ENCODE assay signal across 21 cellular contexts in genomic region chr18:37575646-37576045, GRCh38. TPM values are rescaled to one million over a fixed set of nuclear protein-coding genes. Genes with fewer than 3 reads are reported as not detected.
DNase-seq lines count a peak whose midpoint lies in the region; ATAC-seq and TF ChIP-seq lines count a peak whose summit lies in the region.
"Had no signal": no experiment of that assay in that cellular context is flagged by ENCODE, and none has a peak within 500 bp of the region (broad histone marks: within the 10 kb centered on the region; RNA-seq: fewer than 3 reads in every experiment).

No MANE protein-coding gene starts in this region.

- H3K27ac Mint-ChIP-seq in CD14-positive monocyte: peak overlapping the region in 1 of 7 donors; percentile 27
- H3K27ac Mint-ChIP-seq: HFFc6 had no signal

- intact Hi-C loops in CD14-positive monocyte (cut with micrococcal nuclease): no loop called here
- intact Hi-C loops in transverse colon (cut with DNase I; ENCODE audit: low total_unique reads): no loop called here

- H3K27me3 ChIP-seq in BE2C (no peaks in the 10 kb centered on the region), transverse colon (peaks cover 29% of the 10 kb centered on the region)
- H3K27me3 ChIP-seq: MG63 had no signal

- H3K4me3 Mint-ChIP-seq in CD14-positive monocyte: no peak overlapping the region
- H3K4me3 Mint-ChIP-seq: HFFc6 had no signal

- H3K27ac ChIP-seq in transverse colon: no peak overlapping the region

- H3K4me3 ChIP-seq in BE2C (ENCODE audit: low read depth, low read length): no peak overlapping the region
- no peak overlapping the region for H3K4me3 ChIP-seq in transverse colon
- H3K4me3 ChIP-seq: MG63 had no signal

- peaks cover 0 to 5% (median 0%) of the 10 kb centered on the region in 7 donors for H3K9me3 Mint-ChIP-seq in CD14-positive monocyte
- H3K9me3 Mint-ChIP-seq: HFFc6 had no signal

- TF ChIP-seq EP300 in transverse colon (IDR thresholded peaks at IDR 0.05; ENCODE audit: low read depth): no peak

- WGBS in transverse colon (ENCODE audit: low coverage in 1 of 2), 2 donors: 82 to 83% methylated on average over 3 to 10 of the region's 10 CpGs

- TF ChIP-seq POLR2A in transverse colon (IDR thresholded peaks at IDR 0.05): no peak

- H3K9me3 ChIP-seq in BE2C (no peaks in the 10 kb centered on the region), transverse colon (no peaks in the 10 kb centered on the region)
- H3K9me3 ChIP-seq: Caco-2, MG63, SK-N-SH had no signal

- ATAC-seq in HG03442 (IDR thresholded peaks at IDR 0.05; ENCODE audit: unreplicated experiment): no peak
- no peak for ATAC-seq in GM19324 (IDR thresholded peaks at IDR 0.05; ENCODE audit: low FRiP score, unreplicated experiment)
- ATAC-seq: Right ventricle myocardium inferior had no signal

- peak; percentile 66 for DNase-seq in BE2C
- peak; percentile 86 for DNase-seq in NCI-H1092 treated with DMSO at 0.1 percent for 48 hours (lab: John Stamatoyannopoulos, UW)
- peak; percentile 93 for DNase-seq in NCI-H2227 (lab: John Stamatoyannopoulos, UW; ENCODE audit: unreplicated experiment)
- DNase-seq in SK-N-DZ (ENCODE audit: low spot score): peak; percentile 65
- no peak for DNase-seq in CD14-positive monocyte (ENCODE audit: low spot score)
- no peak for DNase-seq in transverse colon
- DNase-seq: C1 segment of cervical spinal cord, Caco-2, GOT3, HFFc6, KG1, MG63, NCI-H1694 treated with DMSO at 0.1 percent for 48 hours, NCI-H2171, NCI-H510A, SK-N-SH, T-helper 1 cell had no signal

- H3K4me1 Mint-ChIP-seq in CD14-positive monocyte: no peaks in the 10 kb centered on the region

- TF ChIP-seq CTCF in BE2C (IDR thresholded peaks at IDR 0.05; ENCODE audit: low read depth, low read length) (no peak), CD14-positive monocyte (IDR thresholded peaks at IDR 0.05) (no peak), transverse colon (IDR thresholded peaks at IDR 0.05) (no peak)

- no peaks in the 10 kb centered on the region for H3K36me3 ChIP-seq in BE2C
- no peaks in the 10 kb centered on the region for H3K36me3 ChIP-seq in transverse colon
- H3K36me3 ChIP-seq: MG63 had no signal

- H3K4me1 ChIP-seq in BE2C (peaks cover 8% of the 10 kb centered on the region), transverse colon (no peaks in the 10 kb centered on the region)
- H3K4me1 ChIP-seq: Caco-2 had no signal

- peaks cover 4 to 17% (median 10%) of the 10 kb centered on the region in 3 donors for H3K27me3 Mint-ChIP-seq in CD14-positive monocyte (ENCODE audit: low read depth in 3 of 3)

- H3K36me3 Mint-ChIP-seq in CD14-positive monocyte: no peaks in the 10 kb centered on the region

- in situ Hi-C loops in transverse colon (cut with MboI; ENCODE audit: low pct_ligation_motif_present in 1 of 4, low pct_unique_long_range_greater_than_20kb in 1 of 4, low sequenced_read_pairs in 3 of 4): no loop called here

RNA-seq across cellular contexts. Expression of gene CELF4, which starts 10.0 kb away (rescaled TPM):
- 29.2 TPM for polyA plus RNA-seq in BE2C (2012; ENCODE audit: insufficient read depth, insufficient read length, low read depth)
- polyA plus RNA-seq in SK-N-DZ (2014; cell fraction: cytosol; rRNA removed): 5.3 and 5.7 TPM in 2 replicates
- 10.5 and 13.6 TPM in 2 replicates for polyA plus RNA-seq in SK-N-DZ (2014; cell fraction: nucleus; rRNA removed)
- not detected for polyA plus RNA-seq in CD14-positive monocyte
- total RNA-seq in transverse colon: under 1 TPM in 2 of 4 donors, not detected in 2; 0.14 to 0.75 TPM
- total RNA-seq: A172, HFFc6, Right ventricle myocardium inferior had no signal

Comparison
In these comparisons a context has a peak if more than half of its experiments do, and no peak if none do; other contexts are left out.
1. DNase-seq: peak in BE2C (single experiment), NCI-H1092 treated with DMSO at 0.1 percent for 48 hours (single experiment), NCI-H2227 (single experiment) and SK-N-DZ (single experiment); none in CD14-positive monocyte (single experiment) and transverse colon (single experiment).